In the genomic region with DNA sequence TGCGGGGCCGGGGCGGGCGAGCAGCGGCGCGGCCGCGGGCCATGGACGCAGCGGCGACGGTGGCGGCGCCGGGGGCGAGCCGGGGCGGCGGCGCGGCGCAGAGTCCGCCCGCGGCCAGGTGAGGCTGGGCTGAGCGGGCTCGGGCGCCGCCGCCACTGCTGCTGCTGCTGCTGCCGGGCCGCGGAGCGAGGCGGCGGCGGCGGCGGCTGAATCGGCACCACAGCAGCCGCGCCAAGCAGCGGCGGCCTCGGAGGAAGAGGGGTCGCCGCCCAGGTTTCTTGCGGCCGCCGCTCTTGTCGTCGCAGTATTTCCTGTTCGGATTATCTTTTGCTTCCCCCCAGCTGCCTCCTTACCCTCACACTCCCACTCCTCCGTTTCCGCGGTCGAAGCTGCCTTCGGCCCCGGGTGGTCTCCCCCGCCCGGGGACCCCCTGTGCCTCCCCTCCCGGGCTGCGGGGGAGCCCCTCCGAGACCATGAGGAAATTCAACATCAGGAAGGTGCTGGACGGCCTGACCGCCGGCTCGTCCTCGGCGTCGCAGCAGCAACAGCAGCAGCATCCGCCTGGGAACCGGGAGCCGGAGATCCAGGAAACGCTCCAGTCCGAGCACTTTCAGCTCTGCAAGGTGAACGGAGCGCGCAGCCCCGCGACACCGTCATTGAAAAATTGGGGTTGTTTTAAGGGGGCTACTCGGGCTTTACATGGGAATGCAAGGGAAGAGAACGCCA, we compare ENCODE assay signal across 8 cellular contexts. TPM values are rescaled to one million over a fixed set of nuclear protein-coding genes. Genes with fewer than 3 reads are reported as not detected.
DNase-seq lines count a peak whose midpoint lies in the region; ATAC-seq and TF ChIP-seq lines count a peak whose summit lies in the region.

A gene (plus strand): TSS at position 358 of the 726 bp plus-strand sequence. CDS start 116 bp downstream, at position 474.

- H2AK5ac ChIP-seq in trophoblast cell (ENCODE audit: low read length) = no peak within 1 kb of the TSS

- peak within 1 kb of the TSS; percentile 95 for H3K4me3 Mint-ChIP-seq in CD8-positive, alpha-beta T cell
- peak within 1 kb of the TSS; percentile 93 for H3K4me3 Mint-ChIP-seq in activated naive CD8-positive, alpha-beta T cell treated with anti-CD3 and anti-CD28 coated beads, Interleukin-2, amount 50 U/mL, for 24 hours

- H3K23ac ChIP-seq in trophoblast cell (ENCODE audit: low read length) = no peak within 1 kb of the TSS

- POLR2A ChIA-PET in CD8-positive, alpha-beta T cell (lab: Charles Lee) = interaction anchor here (0.8 to 2.5 kb wide), 6 partner anchors 13 to 97 kb away, joined by 3 to 12 read pairs (median 3); no protein-coding TSS in a partner anchor

- H3K27me3 ChIP-seq in CD8-positive, alpha-beta T cell (ENCODE audit: insufficient read depth, low read length) = no peaks in the 10 kb centered on the region
- H3K27me3 ChIP-seq in trophoblast cell (ENCODE audit: insufficient read depth, low read length) = no peaks in the 10 kb centered on the region

- CTCF ChIA-PET in CD8-positive, alpha-beta T cell (lab: Charles Lee) = interaction anchor here (0.7 to 1.0 kb wide), 3 partner anchors 8 to 253 kb away, joined by 3 read pairs; no protein-coding TSS in a partner anchor

- peak within 1 kb of the TSS; percentile 43 for H2AFZ ChIP-seq in trophoblast cell (ENCODE audit: insufficient read depth, low read length, poor library complexity)

- no peaks in the 10 kb centered on the region for H3K36me3 ChIP-seq in CD8-positive, alpha-beta T cell (ENCODE audit: insufficient read depth, low read length)
- no peaks in the 10 kb centered on the region for H3K36me3 ChIP-seq in SK-N-MC (ENCODE audit: insufficient read depth, low read length)
- no peaks in the 10 kb centered on the region for H3K36me3 ChIP-seq in trophoblast cell (ENCODE audit: control insufficient read depth in 1 of 2, insufficient read depth in 2 of 2, low read length in 2 of 2)

- peaks cover 44% of the 10 kb centered on the region for H3K4me1 Mint-ChIP-seq in CD8-positive, alpha-beta T cell (ENCODE audit: low read depth)
- H3K4me1 Mint-ChIP-seq in activated naive CD8-positive, alpha-beta T cell treated with anti-CD3 and anti-CD28 coated beads, Interleukin-2, amount 50 U/mL, for 24 hours = peaks cover 45% of the 10 kb centered on the region

- H3K4ac ChIP-seq in trophoblast cell (ENCODE audit: low read depth, low read length) = peak within 1 kb of the TSS; percentile 38

- peak within 1 kb of the TSS; percentile 88 for H3K4me3 ChIP-seq in CD8-positive, alpha-beta T cell (ENCODE audit: low read depth, low read length)
- H3K4me3 ChIP-seq in SK-N-MC (peak within 1 kb of the TSS; percentile 99), trophoblast cell (ENCODE audit: low read depth, low read length) (peak within 1 kb of the TSS; percentile 99)

- peak within 1 kb of the TSS; percentile 59 for H2BK5ac ChIP-seq in trophoblast cell (ENCODE audit: low read depth, low read length, poor library complexity)

- peak within 1 kb of the TSS; percentile 53 for H3K18ac ChIP-seq in trophoblast cell (ENCODE audit: low read length)

- no peak within 1 kb of the TSS for H4K12ac ChIP-seq in trophoblast cell (ENCODE audit: low read depth, low read length)

- no peaks in the 10 kb centered on the region for H3K27me3 Mint-ChIP-seq in CD8-positive, alpha-beta T cell (ENCODE audit: low read depth)
- H3K27me3 Mint-ChIP-seq in activated naive CD8-positive, alpha-beta T cell treated with anti-CD3 and anti-CD28 coated beads, Interleukin-2, amount 50 U/mL, for 24 hours = peaks cover 1% of the 10 kb centered on the region

- peaks cover 13% of the 10 kb centered on the region for H3K36me3 Mint-ChIP-seq in CD8-positive, alpha-beta T cell
- no peaks in the 10 kb centered on the region for H3K36me3 Mint-ChIP-seq in activated naive CD8-positive, alpha-beta T cell treated with anti-CD3 and anti-CD28 coated beads, Interleukin-2, amount 50 U/mL, for 24 hours (ENCODE audit: low read depth)

- peak within 1 kb of the TSS; percentile 69 for H3K9ac ChIP-seq in SK-N-MC (ENCODE audit: insufficient read length)
- peak within 1 kb of the TSS; percentile 90 for H3K9ac ChIP-seq in trophoblast cell (ENCODE audit: low read length)

- peaks cover 12% of the 10 kb centered on the region for H3K79me1 ChIP-seq in trophoblast cell (ENCODE audit: low read length)

- no peaks in the 10 kb centered on the region for H3K9me3 ChIP-seq in CD8-positive, alpha-beta T cell (ENCODE audit: low read length)
- no peaks in the 10 kb centered on the region for H3K9me3 ChIP-seq in SK-N-MC (ENCODE audit: low read depth, low read length)
- H3K9me3 ChIP-seq in trophoblast cell (ENCODE audit: insufficient read depth, low read depth, low read length) = no peaks in the 10 kb centered on the region

- intact Hi-C loops in CD8-positive, alpha-beta T cell (cut with DNase I, micrococcal nuclease) = loop anchor here (2.0 to 10.0 kb wide), 6 partner anchors 93 to 1469 kb away; a partner anchor contains a TSS
- intact Hi-C loops in cardiac septum (cut with DNase I) = loop anchor here (5.0 kb wide), 1 partner anchor 72 kb away; no protein-coding TSS in a partner anchor

- peak within 1 kb of the TSS; percentile 79 for H3K14ac ChIP-seq in trophoblast cell (ENCODE audit: low read length)

- H4K91ac ChIP-seq in trophoblast cell (ENCODE audit: low read depth, low read length) = peak within 1 kb of the TSS; percentile 41

- no peaks in the 10 kb centered on the region for H3K9me3 Mint-ChIP-seq in CD8-positive, alpha-beta T cell
- no peaks in the 10 kb centered on the region for H3K9me3 Mint-ChIP-seq in activated naive CD8-positive, alpha-beta T cell treated with anti-CD3 and anti-CD28 coated beads, Interleukin-2, amount 50 U/mL, for 24 hours

- peak; percentile 1 to 74 (median 34) for DNase-seq in CD8-positive, alpha-beta T cell
- no peak for DNase-seq in SK-N-MC (ENCODE audit: low read depth, low spot score)
- peak; percentile 44 for DNase-seq in activated naive CD8-positive, alpha-beta T cell treated with anti-CD3 and anti-CD28 coated beads, Interleukin-2, amount 50 U/mL, for 24 hours
- peak; percentile 86 for DNase-seq in cardiac septum (ENCODE audit: low spot score)
- peak; percentile 25 to 52 for DNase-seq in trophoblast cell
- DNase-seq in COLO829 (ENCODE audit: low spot score) = no peak

- H3K4me1 ChIP-seq in CD8-positive, alpha-beta T cell (ENCODE audit: insufficient read depth, low read length) = peaks cover 12% of the 10 kb centered on the region
- H3K4me1 ChIP-seq in trophoblast cell (ENCODE audit: control insufficient read depth in 1 of 2, insufficient read depth in 2 of 2, low read length in 2 of 2) = no peaks in the 10 kb centered on the region

- no peak within 1 kb of the TSS for H2BK12ac ChIP-seq in trophoblast cell (ENCODE audit: low read length)

- H4K8ac ChIP-seq in trophoblast cell (ENCODE audit: low read depth, low read length) = peak within 1 kb of the TSS; percentile 73

- peak within 1 kb of the TSS; percentile 86 for H3K27ac ChIP-seq in CD8-positive, alpha-beta T cell (ENCODE audit: low read depth, low read length)
- H3K27ac ChIP-seq in SK-N-MC (peak within 1 kb of the TSS; percentile 64; the same call in 1 of the 2 replicates), trophoblast cell (ENCODE audit: low read depth, low read length) (peak within 1 kb of the TSS; percentile 80)

- TF ChIP-seq CTCF in CD8-positive, alpha-beta T cell (IDR thresholded peaks at IDR 0.05) = no peak

- H3K4me2 ChIP-seq in trophoblast cell (ENCODE audit: low read length) = peak within 1 kb of the TSS; percentile 99

- ATAC-seq in CD8-positive, alpha-beta T cell = peak; percentile 6
- ATAC-seq in GM19395 (IDR thresholded peaks at IDR 0.05; ENCODE audit: unreplicated experiment) (peak; percentile 28), HG03469 (IDR thresholded peaks at IDR 0.05; ENCODE audit: unreplicated experiment) (peak; percentile 15)
- ATAC-seq in activated naive CD8-positive, alpha-beta T cell treated with anti-CD3 and anti-CD28 coated beads, Interleukin-2, amount 50 U/mL, for 24 hours = peak; percentile 5

- peak within 1 kb of the TSS; percentile 67 for H2BK120ac ChIP-seq in trophoblast cell (ENCODE audit: insufficient read depth, low read length, poor library complexity)

- H3K27ac Mint-ChIP-seq in CD8-positive, alpha-beta T cell = peak within 1 kb of the TSS; percentile 99
- peak within 1 kb of the TSS; percentile 97 for H3K27ac Mint-ChIP-seq in activated naive CD8-positive, alpha-beta T cell treated with anti-CD3 and anti-CD28 coated beads, Interleukin-2, amount 50 U/mL, for 24 hours

- no CpG with 5 or more reads among the region's 85 CpGs for WGBS in trophoblast cell (ENCODE audit: extremely low coverage, insufficient coverage, insufficient read length)

- peaks cover 6% of the 10 kb centered on the region for H3K79me2 ChIP-seq in trophoblast cell (ENCODE audit: control insufficient read depth, insufficient read depth, low read length, poor library complexity)

RNA-seq across cellular contexts. Expression of the gene that starts here (rescaled TPM):
- total RNA-seq in CD8-positive, alpha-beta T cell = 10 to 100 TPM; 18.6 to 19.6 TPM
- total RNA-seq in cardiac septum = 17.7 TPM
- 10.0 and 10.7 TPM in 2 replicates for polyA plus RNA-seq in trophoblast cell (2013)

Comparison
In these comparisons a context has a peak if more than half of its experiments do, and no peak if none do; other contexts are left out.
1. DNase-seq: peak in CD8-positive, alpha-beta T cell (7 of 7), activated naive CD8-positive, alpha-beta T cell treated with anti-CD3 and anti-CD28 coated beads, Interleukin-2, amount 50 U/mL, for 24 hours (single experiment), cardiac septum (single experiment) and trophoblast cell (2 of 2); none in SK-N-MC (single experiment) and COLO829 (single experiment).
2. Peak in every context shown above with its lines, with median percentiles within 50 percentile points of each other: ATAC-seq, H3K27ac ChIP-seq and H3K4me3 ChIP-seq.